In the genomic region with DNA sequence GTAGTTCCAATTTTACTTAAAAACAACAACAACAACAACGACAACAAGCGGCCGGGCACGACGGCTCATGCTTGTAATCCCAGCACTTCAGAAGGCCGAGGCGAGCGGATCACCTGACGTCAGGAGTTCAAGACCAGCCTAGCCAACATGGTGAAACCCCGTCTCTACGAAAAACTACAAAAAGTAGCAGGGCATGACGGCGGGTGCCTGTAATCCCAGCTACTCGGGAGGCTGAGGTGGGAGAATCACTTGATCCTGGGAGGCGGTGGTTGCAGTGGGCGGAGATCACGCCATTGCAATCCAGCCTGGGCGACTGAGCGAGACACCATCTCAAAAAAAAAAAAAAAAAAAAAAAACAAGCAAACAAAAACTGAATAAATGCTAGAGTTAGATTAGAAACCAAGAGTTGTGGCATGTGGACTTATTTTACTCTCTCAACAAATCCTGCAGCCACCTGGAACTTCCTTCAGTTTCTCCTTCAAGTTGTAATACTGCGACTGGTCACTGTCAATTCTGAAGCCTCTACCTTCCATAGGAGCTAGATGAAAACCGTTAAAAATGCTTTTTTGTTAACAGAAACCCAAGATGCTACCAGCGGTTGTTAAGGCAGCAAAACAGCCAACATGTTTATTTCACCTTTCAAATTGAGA, we compare ENCODE assay signal across 8 cellular contexts. TPM values are rescaled to one million over a fixed set of nuclear protein-coding genes. Genes with fewer than 3 reads are reported as not detected.
DNase-seq lines count a peak whose midpoint lies in the region; ATAC-seq, FAIRE-seq and TF ChIP-seq lines count a peak whose summit lies in the region.

No MANE protein-coding gene starts in this region.

- ATAC-seq in aorta (ENCODE audit: low FRiP score) (no peak), GM21528 (IDR thresholded peaks at IDR 0.05; ENCODE audit: low FRiP score, unreplicated experiment) (no peak), HG03520 (IDR thresholded peaks at IDR 0.05; ENCODE audit: unreplicated experiment) (no peak)

- H3K4me1 ChIP-seq in CD4-positive, alpha-beta memory T cell (ENCODE audit: insufficient read depth, low read length), result peaks cover 47% of the 10 kb centered on the region
- peaks cover 13% of the 10 kb centered on the region for H3K4me1 ChIP-seq in mesenchymal stem cell (ENCODE audit: control insufficient read depth, insufficient read depth, low read depth, low read length)
- peaks cover 0 to 1% of the 10 kb centered on the region in 2 donors for H3K4me1 ChIP-seq in aorta (ENCODE audit: control insufficient read depth in 1 of 2, insufficient read depth in 2 of 2, low read length in 2 of 2)

- DNase-seq in CD4-positive, alpha-beta memory T cell, result no peak
- no peak for DNase-seq in Jurkat, Clone E6-1 (ENCODE audit: low read depth, low spot score)
- DNase-seq in bronchial epithelial cell (ENCODE audit: low read depth), result no peak
- peak; percentile 26 for DNase-seq in mesenchymal stem cell
- DNase-seq in aorta, result no peak
- no peak for DNase-seq in DMS114 treated with DMSO at 0.1 percent for 48 hours (lab: John Stamatoyannopoulos, UW; ENCODE audit: unreplicated experiment)

- no peaks in the 10 kb centered on the region for H3K9me3 Mint-ChIP-seq in CD4-positive, alpha-beta memory T cell

- peak overlapping the region; percentile 99 for H3K9ac ChIP-seq in mesenchymal stem cell (ENCODE audit: low read length)

- H2BK12ac ChIP-seq in mesenchymal stem cell (ENCODE audit: low read length in 2 of 2), result no peak overlapping the region

- POLR2A ChIA-PET in CD4-positive, alpha-beta memory T cell (lab: Charles Lee; ENCODE audit: partially characterized antibody), result interaction anchor here (1.0 to 1.9 kb wide), 7 partner anchors 7 to 438 kb away, joined by 3 to 6 read pairs (median 3); no protein-coding TSS in a partner anchor

- no peaks in the 10 kb centered on the region for H3K27me3 ChIP-seq in CD4-positive, alpha-beta memory T cell (ENCODE audit: insufficient read depth, low read length)
- H3K27me3 ChIP-seq in bronchial epithelial cell (ENCODE audit: control insufficient read depth, insufficient read depth, low read length), result no peaks in the 10 kb centered on the region
- no peaks in the 10 kb centered on the region for H3K27me3 ChIP-seq in mesenchymal stem cell (ENCODE audit: control insufficient read depth in 1 of 2, insufficient read depth in 1 of 2, low read length in 2 of 2)
- no peaks in the 10 kb centered on the region for H3K27me3 ChIP-seq in aorta (ENCODE audit: control insufficient read depth in 1 of 2, insufficient read depth in 2 of 2, low read length in 1 of 2)

- TF ChIP-seq CTCF in bronchial epithelial cell (IDR thresholded peaks at IDR 0.05; ENCODE audit: insufficient read depth, low read length, severe bottlenecking), result no peak

- H3K27ac ChIP-seq in CD4-positive, alpha-beta memory T cell (ENCODE audit: low read depth, low read length), result peak overlapping the region; percentile 93
- peak overlapping the region; percentile 9 for H3K27ac ChIP-seq in mesenchymal stem cell (ENCODE audit: low read length, poor library complexity, severe bottlenecking)
- peak overlapping the region in 1 of 2 donors; percentile 18 for H3K27ac ChIP-seq in aorta (ENCODE audit: low read depth in 1 of 2, low read length in 2 of 2)

- H3K23ac ChIP-seq in mesenchymal stem cell (ENCODE audit: low read length in 2 of 2), result no peak overlapping the region

- peaks cover 14 to 40% (median 25%) of the 10 kb centered on the region in 4 donors for H3K4me1 Mint-ChIP-seq in CD4-positive, alpha-beta memory T cell

- no peaks in the 10 kb centered on the region for H3K9me3 ChIP-seq in CD4-positive, alpha-beta memory T cell (ENCODE audit: control insufficient read depth in 1 of 2, low read length in 2 of 2)
- H3K9me3 ChIP-seq in mesenchymal stem cell (ENCODE audit: control insufficient read depth, low read length), result no peaks in the 10 kb centered on the region
- H3K9me3 ChIP-seq in aorta (ENCODE audit: control insufficient read depth, low read length), result no peaks in the 10 kb centered on the region

- H3K36me3 Mint-ChIP-seq in CD4-positive, alpha-beta memory T cell, result peaks cover 11 to 37% of the 10 kb centered on the region in 2 donors

- H4K8ac ChIP-seq in mesenchymal stem cell (ENCODE audit: low read length), result no peak overlapping the region

- no peak overlapping the region for H2AK5ac ChIP-seq in mesenchymal stem cell (ENCODE audit: low read length, severe bottlenecking)

- no peak overlapping the region for H3K14ac ChIP-seq in mesenchymal stem cell (ENCODE audit: low read length in 2 of 2)

- H2BK15ac ChIP-seq in mesenchymal stem cell (ENCODE audit: low read depth, poor library complexity, severe bottlenecking), result no peak overlapping the region

- no peak overlapping the region for H2BK5ac ChIP-seq in mesenchymal stem cell (ENCODE audit: low read depth, low read length, poor library complexity, severe bottlenecking)

- H3K4me3 ChIP-seq in CD4-positive, alpha-beta memory T cell (ENCODE audit: low read length in 2 of 2), result peak overlapping the region; percentile 36 to 95
- H3K4me3 ChIP-seq in Jurkat, Clone E6-1 (ENCODE audit: low read length), result peak overlapping the region; percentile 92
- H3K4me3 ChIP-seq in bronchial epithelial cell (ENCODE audit: low read depth, low read length) (peak overlapping the region; percentile 90), mesenchymal stem cell (ENCODE audit: insufficient read depth in 1 of 2, low read depth in 1 of 2, low read length in 2 of 2) (peak overlapping the region; percentile 99 to 100), aorta (ENCODE audit: low read length in 2 of 2) (peak overlapping the region; percentile 14 to 72)

- CTCF ChIA-PET in CD4-positive, alpha-beta memory T cell (lab: Charles Lee; ENCODE audit: partially characterized antibody), result interaction anchor here (0.7 to 2.9 kb wide), 6 partner anchors 9 to 431 kb away, joined by 3 to 15 read pairs (median 3); a partner anchor contains a TSS

- no peak overlapping the region for H4K91ac ChIP-seq in mesenchymal stem cell (ENCODE audit: low read length)

- intact Hi-C loops in CD4-positive, alpha-beta memory T cell (cut with micrococcal nuclease), result loop anchor here (5.0 kb wide), 1 partner anchor 1836 kb away; the partner anchor contains the start of gene SMAD2
- intact Hi-C loops in aorta (cut with DNase I), result no loop called here

- no peak overlapping the region for H3K4ac ChIP-seq in mesenchymal stem cell (ENCODE audit: low read depth in 1 of 2, low read length in 2 of 2)

- no peaks in the 10 kb centered on the region for H3K27me3 Mint-ChIP-seq in CD4-positive, alpha-beta memory T cell

- peak overlapping the region; percentile 81 for H3K4me2 ChIP-seq in mesenchymal stem cell (ENCODE audit: low read length, poor library complexity, severe bottlenecking)

- peaks cover 3% of the 10 kb centered on the region for H3K79me1 ChIP-seq in mesenchymal stem cell (replicated peaks; ENCODE audit: low read length, poor library complexity, severe bottlenecking)

- peaks cover 13% of the 10 kb centered on the region for H3K36me3 ChIP-seq in CD4-positive, alpha-beta memory T cell (ENCODE audit: insufficient read depth, low read length)
- H3K36me3 ChIP-seq in bronchial epithelial cell (ENCODE audit: control insufficient read depth, insufficient read depth, low read length), result peaks cover 3% of the 10 kb centered on the region
- peaks cover 22 to 26% of the 10 kb centered on the region in 2 experiments for H3K36me3 ChIP-seq in mesenchymal stem cell (ENCODE audit: control insufficient read depth in 1 of 2, insufficient read depth in 2 of 2, low read depth in 1 of 2, low read length in 2 of 2)
- H3K36me3 ChIP-seq in aorta (ENCODE audit: control insufficient read depth in 1 of 2, insufficient read depth in 2 of 2, low read length in 1 of 2), result no peaks in the 10 kb centered on the region

- WGBS in mesenchymal stem cell, result 61% methylated on average over 17 of the region's 22 CpGs
- WGBS in aorta, 2 donors, result 51 to 59% methylated on average over 22 of the region's 22 CpGs

- H3K4me3 Mint-ChIP-seq in CD4-positive, alpha-beta memory T cell, result peak overlapping the region; percentile 92 to 99 (median 98)

- FAIRE-seq in bronchial epithelial cell (lab: Jason Lieb, UNC), result no peak

- H3K27ac Mint-ChIP-seq in CD4-positive, alpha-beta memory T cell, result peak overlapping the region; percentile 94 to 99 (median 98)

- H3K18ac ChIP-seq in mesenchymal stem cell (ENCODE audit: low read depth in 1 of 2, low read length in 2 of 2), result peak overlapping the region in 1 of 2 experiments; percentile 2

- no peak overlapping the region for H2BK120ac ChIP-seq in mesenchymal stem cell (ENCODE audit: low read depth, low read length)

- no peak overlapping the region for H2AFZ ChIP-seq in mesenchymal stem cell (ENCODE audit: low read depth, low read length)

RNA-seq across cellular contexts. Expression of gene ATP5F1A, which starts 1.3 kb away (rescaled TPM):
- 100 to 1,000 TPM; 212 to 225 TPM for total RNA-seq in CD4-positive, alpha-beta memory T cell
- 100 to 1,000 TPM; 443 to 681 TPM for polyA plus RNA-seq in CD4-positive, alpha-beta memory T cell
- 505 TPM for polyA plus RNA-seq in Jurkat, Clone E6-1 (2012; ENCODE audit: insufficient read depth, insufficient read length)
- total RNA-seq in bronchial epithelial cell, result 506 and 666 TPM in 2 replicates
- polyA plus RNA-seq in mesenchymal stem cell (2013, experiment 1 of 2), result 316 TPM
- polyA plus RNA-seq in mesenchymal stem cell (2013, experiment 2 of 2), result 324 TPM
- total RNA-seq in aorta, result 100 to 1,000 TPM; 189 TPM
- 100 to 1,000 TPM; 225 to 335 TPM for polyA plus RNA-seq in aorta

RNA-seq across cellular contexts. Expression of gene HAUS1, which starts 7.4 kb away (rescaled TPM):
- 10 to 100 TPM; 23.2 to 23.3 TPM for total RNA-seq in CD4-positive, alpha-beta memory T cell
- 10 to 100 TPM; 39.6 to 82.6 TPM for polyA plus RNA-seq in CD4-positive, alpha-beta memory T cell
- 162 TPM for polyA plus RNA-seq in Jurkat, Clone E6-1 (2012; ENCODE audit: insufficient read depth, insufficient read length)
- total RNA-seq in bronchial epithelial cell (12.7 and 18.7 TPM in 2 replicates), aorta (10 to 100 TPM; 15.0 to 17.4 TPM)
- polyA plus RNA-seq in mesenchymal stem cell (2013, experiment 1 of 2), result 54.2 TPM
- 54.2 TPM for polyA plus RNA-seq in mesenchymal stem cell (2013, experiment 2 of 2)
- polyA plus RNA-seq in aorta, result 10 to 100 TPM; 15.5 to 18.9 TPM

RNA-seq across cellular contexts. Expression of gene PSTPIP2, which starts 24.7 kb away (rescaled TPM):
- 10 to 100 TPM; 13.3 to 14.0 TPM for total RNA-seq in CD4-positive, alpha-beta memory T cell
- polyA plus RNA-seq in CD4-positive, alpha-beta memory T cell, result 10 to 100 TPM; 10.9 to 19.7 TPM
- not detected for polyA plus RNA-seq in Jurkat, Clone E6-1 (2012; ENCODE audit: insufficient read depth, insufficient read length)
- total RNA-seq in bronchial epithelial cell (6.0 and 6.6 TPM in 2 replicates), aorta (10 to 100 TPM; 10.6 to 12.6 TPM)
- polyA plus RNA-seq in mesenchymal stem cell (2013, experiment 1 of 2), result 4.3 TPM
- 4.5 TPM for polyA plus RNA-seq in mesenchymal stem cell (2013, experiment 2 of 2)
- 1 to 10 TPM; 2.0 to 2.8 TPM for polyA plus RNA-seq in aorta

Comparison
In these comparisons a context has a peak if more than half of its experiments do, and no peak if none do; other contexts are left out.
1. H3K4me3 ChIP-seq: peak in every context shown above with its lines; median percentile 100 in mesenchymal stem cell; 92 in Jurkat, Clone E6-1; 90 in bronchial epithelial cell; 66 in CD4-positive, alpha-beta memory T cell; 43 in aorta.